In genomic region chr10:5625992-5626777, GRCh38 we compare ENCODE assay signal across 17 cellular contexts. TPM values are rescaled to one million over a fixed set of nuclear protein-coding genes. Genes with fewer than 3 reads are reported as not detected.
DNase-seq lines count a peak whose midpoint lies in the region; ATAC-seq and TF ChIP-seq lines count a peak whose summit lies in the region.
"Had no signal": no experiment of that assay in that cellular context is flagged by ENCODE, and none has a peak within 500 bp of the region (broad histone marks: within the 10 kb centered on the region; RNA-seq: fewer than 3 reads in every experiment).

No MANE protein-coding gene starts in this region.

- H3K4me3 Mint-ChIP-seq in activated CD8-positive, alpha-beta memory T cell treated with anti-CD3 and anti-CD28 coated beads, Interleukin-2, amount 10 ng/mL, durations not matched to agents 7 days and 5 days = no peak overlapping the region
- H3K4me3 Mint-ChIP-seq in activated T-helper 17 cell treated with anti-CD3 and anti-CD28 coated beads, Interleukin-2, amount 50 U/mL, for 72 hours = no peak overlapping the region
- H3K4me3 Mint-ChIP-seq: naive B cell, WTC11 had no signal

- no peak for ATAC-seq in activated CD8-positive, alpha-beta memory T cell treated with anti-CD3 and anti-CD28 coated beads, Interleukin-2, amount 10 ng/mL, durations not matched to agents 7 days and 5 days
- peak; percentile 64 for ATAC-seq in activated T-helper 17 cell treated with anti-CD3 and anti-CD28 coated beads, Interleukin-2, amount 50 U/mL, for 72 hours (replicated peaks)
- no peak for ATAC-seq in HG02973 (IDR thresholded peaks at IDR 0.05; ENCODE audit: unreplicated experiment)
- no peak for ATAC-seq in HG02588 (IDR thresholded peaks at IDR 0.05; ENCODE audit: unreplicated experiment)
- ATAC-seq: heart left ventricle, WTC11 had no signal

- H3K27me3 ChIP-seq in uterus = no peaks in the 10 kb centered on the region
- H3K27me3 ChIP-seq: heart left ventricle, right atrium auricular region had no signal

- H3K36me3 Mint-ChIP-seq in activated CD8-positive, alpha-beta memory T cell treated with anti-CD3 and anti-CD28 coated beads, Interleukin-2, amount 10 ng/mL, durations not matched to agents 7 days and 5 days = no peaks in the 10 kb centered on the region
- peaks cover 6% of the 10 kb centered on the region for H3K36me3 Mint-ChIP-seq in activated T-helper 17 cell treated with anti-CD3 and anti-CD28 coated beads, Interleukin-2, amount 50 U/mL, for 72 hours (ENCODE audit: low read depth)
- H3K36me3 Mint-ChIP-seq: naive B cell, WTC11 had no signal

- H3K4me1 Mint-ChIP-seq in activated CD8-positive, alpha-beta memory T cell treated with anti-CD3 and anti-CD28 coated beads, Interleukin-2, amount 10 ng/mL, durations not matched to agents 7 days and 5 days = peaks cover 44% of the 10 kb centered on the region
- peaks cover 10% of the 10 kb centered on the region for H3K4me1 Mint-ChIP-seq in activated T-helper 17 cell treated with anti-CD3 and anti-CD28 coated beads, Interleukin-2, amount 50 U/mL, for 72 hours

- CTCF ChIA-PET in activated CD8-positive, alpha-beta memory T cell treated with anti-CD3 and anti-CD28 coated beads, Interleukin-2, amount 10 ng/mL, durations not matched to agents 7 days and 5 days (lab: Charles Lee) = interaction anchor here (1.0 to 6.9 kb wide), 2 partner anchors 11 to 183 kb away, joined by 4 to 189 read pairs; no protein-coding TSS in a partner anchor

- H3K27me3 Mint-ChIP-seq in activated CD8-positive, alpha-beta memory T cell treated with anti-CD3 and anti-CD28 coated beads, Interleukin-2, amount 10 ng/mL, durations not matched to agents 7 days and 5 days = peaks cover 10% of the 10 kb centered on the region
- peaks cover 11% of the 10 kb centered on the region for H3K27me3 Mint-ChIP-seq in activated T-helper 17 cell treated with anti-CD3 and anti-CD28 coated beads, Interleukin-2, amount 50 U/mL, for 72 hours

- no peak overlapping the region for H3K27ac Mint-ChIP-seq in activated CD8-positive, alpha-beta memory T cell treated with anti-CD3 and anti-CD28 coated beads, Interleukin-2, amount 10 ng/mL, durations not matched to agents 7 days and 5 days
- peak overlapping the region; percentile 15 for H3K27ac Mint-ChIP-seq in activated T-helper 17 cell treated with anti-CD3 and anti-CD28 coated beads, Interleukin-2, amount 50 U/mL, for 72 hours
- H3K27ac Mint-ChIP-seq: WTC11 had no signal

- no peak for TF ChIP-seq CTCF in uterus (IDR thresholded peaks at IDR 0.05)

- no peaks in the 10 kb centered on the region for H3K9me3 ChIP-seq in uterus
- H3K9me3 ChIP-seq: heart left ventricle, right atrium auricular region had no signal

- H3K4me3 ChIP-seq in uterus = no peak overlapping the region
- H3K4me3 ChIP-seq: GM23248, heart left ventricle, PC-9, right atrium auricular region had no signal

- H3K9me3 Mint-ChIP-seq in activated CD8-positive, alpha-beta memory T cell treated with anti-CD3 and anti-CD28 coated beads, Interleukin-2, amount 10 ng/mL, durations not matched to agents 7 days and 5 days (ENCODE audit: low read depth) = no peaks in the 10 kb centered on the region
- H3K9me3 Mint-ChIP-seq in activated T-helper 17 cell treated with anti-CD3 and anti-CD28 coated beads, Interleukin-2, amount 50 U/mL, for 72 hours = no peaks in the 10 kb centered on the region
- H3K9me3 Mint-ChIP-seq: naive B cell, WTC11 had no signal

- peak; percentile 51 for DNase-seq in activated CD8-positive, alpha-beta memory T cell treated with anti-CD3 and anti-CD28 coated beads, Interleukin-2, amount 10 ng/mL, durations not matched to agents 7 days and 5 days
- DNase-seq in activated CD8-positive, alpha-beta memory T cell treated with anti-CD3 and anti-CD28 coated beads, Interleukin-2, amount 50 U/mL, for 48 hours = no peak
- DNase-seq in myocyte (ENCODE audit: low read depth) (peak; percentile 98), uterus (no peak), RPMI8226 (no peak)
- DNase-seq: GM23248; heart left ventricle; kidney; naive B cell; NCI-H1048; PC-9; stimulated activated naive CD4-positive, alpha-beta T cell had no signal

- intact Hi-C loops in uterus (cut with DNase I; ENCODE audit: low total_unique reads) = no loop called here

- peak overlapping the region; percentile 68 for H3K27ac ChIP-seq in uterus
- H3K27ac ChIP-seq: GM23248, PC-9, right atrium auricular region had no signal

- no peak for TF ChIP-seq POLR2A in uterus (IDR thresholded peaks at IDR 0.05)

- H3K36me3 ChIP-seq in uterus = no peaks in the 10 kb centered on the region
- H3K36me3 ChIP-seq: heart left ventricle, right atrium auricular region had no signal

- no peaks in the 10 kb centered on the region for H3K4me1 ChIP-seq in uterus

RNA-seq across cellular contexts. Expression of gene ASB13, which starts 40.2 kb away (rescaled TPM):
- total RNA-seq in activated CD8-positive, alpha-beta memory T cell treated with anti-CD3 and anti-CD28 coated beads, Interleukin-2, amount 10 ng/mL, durations not matched to agents 7 days and 5 days = 1 to 10 TPM; 4.4 to 8.0 TPM
- 1 to 10 TPM; 3.5 to 6.8 TPM for total RNA-seq in activated T-helper 17 cell treated with anti-CD3 and anti-CD28 coated beads, Interleukin-2, amount 50 U/mL, for 72 hours
- total RNA-seq in myocyte (8.6 and 10.3 TPM in 2 replicates), uterus (10 to 100 TPM in 3 of 4 donors, 1 to 10 TPM in 1; 8.7 to 25.7 (median 17.9) TPM)
- 5.1 TPM for polyA plus RNA-seq in myocyte (2012)

RNA-seq across cellular contexts. Expression of gene TASOR2, which starts 58.5 kb away (rescaled TPM):
- total RNA-seq in activated CD8-positive, alpha-beta memory T cell treated with anti-CD3 and anti-CD28 coated beads, Interleukin-2, amount 10 ng/mL, durations not matched to agents 7 days and 5 days = 10 to 100 TPM; 52.0 to 56.0 TPM
- 10 to 100 TPM; 48.9 to 51.6 TPM for total RNA-seq in activated T-helper 17 cell treated with anti-CD3 and anti-CD28 coated beads, Interleukin-2, amount 50 U/mL, for 72 hours
- 89.5 and 93.8 TPM in 2 replicates for total RNA-seq in myocyte
- 14.5 TPM for polyA plus RNA-seq in myocyte (2012)
- 100 to 1,000 TPM in 2 of 4 donors, 10 to 100 TPM in 2; 32.6 to 128 (median 75.1) TPM for total RNA-seq in uterus

Comparison
In these comparisons a context has a peak if more than half of its experiments do, and no peak if none do; other contexts are left out.
1. DNase-seq: peak in activated CD8-positive, alpha-beta memory T cell treated with anti-CD3 and anti-CD28 coated beads, Interleukin-2, amount 10 ng/mL, durations not matched to agents 7 days and 5 days (single experiment) and myocyte (single experiment); none in activated CD8-positive, alpha-beta memory T cell treated with anti-CD3 and anti-CD28 coated beads, Interleukin-2, amount 50 U/mL, for 48 hours (single experiment), uterus (0 of 2) and RPMI8226 (single experiment).